Comparison of ENCODE assay signal across 32 cellular contexts in genomic region chr4:6375620-6376295, GRCh38.
"Had no signal": no experiment of that assay in that cellular context is flagged by ENCODE, and none has a peak within 500 bp of the region (broad histone marks: within the 10 kb centered on the region; RNA-seq: fewer than 3 reads in every experiment).

No MANE protein-coding gene starts in this region.

- H3K4me3 ChIP-seq: body of pancreas, coronary artery, dorsolateral prefrontal cortex had no signal

- H3K27ac Mint-ChIP-seq: activated CD4-positive, alpha-beta memory T cell treated with anti-CD3 and anti-CD28 coated beads for 36 hours; activated CD4-positive, alpha-beta T cell treated with anti-CD3 and anti-CD28 coated beads for 36 hours; activated CD4-positive, alpha-beta T cell treated with anti-CD3 and anti-CD28 coated beads, Interleukin-2, amount 10 ng/mL, durations not matched to agents 24 days and 14 days; activated CD8-positive, alpha-beta memory T cell treated with anti-CD3 and anti-CD28 coated beads, Interleukin-2, amount 10 ng/mL, durations not matched to agents 7 days and 5 days; activated CD8-positive, alpha-beta T cell treated with anti-CD3 and anti-CD28 coated beads, Interleukin-2, amount 10 ng/mL, durations not matched to agents 7 days and 5 days; activated naive CD4-positive, alpha-beta T cell treated with anti-CD3 and anti-CD28 coated beads, Interleukin-2, amount 10 ng/mL, durations not matched to agents 7 days and 5 days; activated naive CD8-positive, alpha-beta T cell treated with anti-CD3 and anti-CD28 coated beads, Interleukin-2, amount 10 ng/mL, durations not matched to agents 7 days and 5 days; activated T-helper 1 cell treated with anti-CD3 and anti-CD28 coated beads, Interleukin-12 subunit alpha, Interleukin-12 subunit beta, Interleukin-2, Interleukin-4 antibody, amounts not matched to agents 30 ng/mL and 10 ng/mL and 1 ng/mL, durations not matched to agents 14 hours and 24 hours and 36 hours; activated T-helper 2 cell treated with anti-CD3 and anti-CD28 coated beads, Interferon-gamma antibody, Interleukin-2, Interleukin-4, amounts not matched to agents 10 μg/mL and 5 μg/mL and 100 μg/mL, durations not matched to agents 14 hours and 24 hours and 36 hours; dendritic cell treated with granulocyte-macrophage colony-stimulating factor and Interleukin-4, amounts not matched to agents 40 ng/mL and 50 ng/mL, for 4 days; endodermal cell had no signal

- DNase-seq: activated CD4-positive, alpha-beta memory T cell treated with anti-CD3 and anti-CD28 coated beads for 36 hours; activated CD4-positive, alpha-beta T cell treated with anti-CD3 and anti-CD28 coated beads for 36 hours; activated CD4-positive, alpha-beta T cell treated with anti-CD3 and anti-CD28 coated beads, Interleukin-2, amount 10 ng/mL, durations not matched to agents 24 days and 14 days; activated CD4-positive, CD25-positive, alpha-beta regulatory T cell; activated CD4-positive, CD25-positive, alpha-beta regulatory T cell treated with anti-CD3 and anti-CD28 coated beads, Interleukin-2, amount 50 U/mL, for 72 hours; activated CD8-positive, alpha-beta memory T cell treated with anti-CD3 and anti-CD28 coated beads, Interleukin-2, amount 10 ng/mL, durations not matched to agents 7 days and 5 days; activated CD8-positive, alpha-beta memory T cell treated with anti-CD3 and anti-CD28 coated beads, Interleukin-2, amount 50 U/mL, for 4 hours; activated CD8-positive, alpha-beta T cell treated with anti-CD3 and anti-CD28 coated beads, Interleukin-2, amount 10 ng/mL, durations not matched to agents 7 days and 5 days; activated gamma-delta T cell; activated naive CD4-positive, alpha-beta T cell; activated naive CD4-positive, alpha-beta T cell treated with anti-CD3 and anti-CD28 coated beads, Interleukin-2, amount 10 ng/mL, durations not matched to agents 7 days and 5 days; activated naive CD8-positive, alpha-beta T cell treated with anti-CD3 and anti-CD28 coated beads, Interleukin-2, amount 10 ng/mL, durations not matched to agents 7 days and 5 days; activated T-cell treated with anti-CD3 and anti-CD28 coated beads, Interleukin-2, amount 50 U/mL, for 1 hour; activated T-cell treated with anti-CD3 and anti-CD28 coated beads, Interleukin-2, amount 50 U/mL, for 48 hours; amniotic stem cell; anterior cingulate cortex; body of pancreas; central memory CD4-positive, alpha-beta T cell; cerebellar nuclear complex; effector memory CD4-positive, alpha-beta T cell; endodermal cell; foreskin fibroblast; glutamatergic neuron; T-helper 2 cell had no signal

- H3K9me3 ChIP-seq: body of pancreas had no signal

- H3K36me3 Mint-ChIP-seq: activated CD4-positive, alpha-beta memory T cell treated with anti-CD3 and anti-CD28 coated beads for 36 hours; activated CD8-positive, alpha-beta memory T cell treated with anti-CD3 and anti-CD28 coated beads, Interleukin-2, amount 10 ng/mL, durations not matched to agents 7 days and 5 days; activated naive CD4-positive, alpha-beta T cell treated with anti-CD3 and anti-CD28 coated beads, Interleukin-2, amount 10 ng/mL, durations not matched to agents 7 days and 5 days; activated naive CD4-positive, alpha-beta T cell treated with anti-CD3 and anti-CD28 coated beads, Interleukin-2, amount 50 U/mL, for 72 hours; activated naive CD8-positive, alpha-beta T cell treated with anti-CD3 and anti-CD28 coated beads, Interleukin-2, amount 10 ng/mL, durations not matched to agents 7 days and 5 days had no signal

- H3K27ac ChIP-seq: body of pancreas, coronary artery had no signal

- H3K4me3 Mint-ChIP-seq: activated CD4-positive, alpha-beta memory T cell treated with anti-CD3 and anti-CD28 coated beads for 36 hours; activated CD4-positive, alpha-beta T cell treated with anti-CD3 and anti-CD28 coated beads for 36 hours; activated CD4-positive, alpha-beta T cell treated with anti-CD3 and anti-CD28 coated beads, Interleukin-2, amount 10 ng/mL, durations not matched to agents 24 days and 14 days; activated CD8-positive, alpha-beta memory T cell treated with anti-CD3 and anti-CD28 coated beads, Interleukin-2, amount 10 ng/mL, durations not matched to agents 7 days and 5 days; activated CD8-positive, alpha-beta T cell treated with anti-CD3 and anti-CD28 coated beads, Interleukin-2, amount 10 ng/mL, durations not matched to agents 7 days and 5 days; activated naive CD4-positive, alpha-beta T cell treated with anti-CD3 and anti-CD28 coated beads, Interleukin-2, amount 10 ng/mL, durations not matched to agents 7 days and 5 days; activated naive CD8-positive, alpha-beta T cell treated with anti-CD3 and anti-CD28 coated beads, Interleukin-2, amount 10 ng/mL, durations not matched to agents 7 days and 5 days; activated T-helper 1 cell treated with anti-CD3 and anti-CD28 coated beads, Interleukin-12 subunit alpha, Interleukin-12 subunit beta, Interleukin-2, Interleukin-4 antibody, amounts not matched to agents 30 ng/mL and 10 ng/mL and 1 ng/mL, durations not matched to agents 14 hours and 24 hours and 36 hours; dendritic cell treated with granulocyte-macrophage colony-stimulating factor and Interleukin-4, amounts not matched to agents 40 ng/mL and 50 ng/mL, for 4 days; endodermal cell had no signal

- H3K27me3 ChIP-seq: body of pancreas, dorsolateral prefrontal cortex had no signal

- FAIRE-seq: frontal cortex had no signal

- H3K9me3 Mint-ChIP-seq: activated CD4-positive, alpha-beta memory T cell treated with anti-CD3 and anti-CD28 coated beads for 36 hours; activated CD4-positive, alpha-beta T cell treated with anti-CD3 and anti-CD28 coated beads, Interleukin-2, amount 10 ng/mL, durations not matched to agents 24 days and 14 days; activated naive CD4-positive, alpha-beta T cell treated with anti-CD3 and anti-CD28 coated beads, Interleukin-2, amount 10 ng/mL, durations not matched to agents 7 days and 5 days; activated naive CD4-positive, alpha-beta T cell treated with anti-CD3 and anti-CD28 coated beads, Interleukin-2, amount 50 U/mL, for 72 hours; activated naive CD8-positive, alpha-beta T cell treated with anti-CD3 and anti-CD28 coated beads, Interleukin-2, amount 10 ng/mL, durations not matched to agents 7 days and 5 days; activated T-helper 1 cell treated with anti-CD3 and anti-CD28 coated beads, Interleukin-12 subunit alpha, Interleukin-12 subunit beta, Interleukin-2, Interleukin-4 antibody, amounts not matched to agents 30 ng/mL and 10 ng/mL and 1 ng/mL, durations not matched to agents 14 hours and 24 hours and 36 hours; activated T-helper 2 cell treated with anti-CD3 and anti-CD28 coated beads, Interferon-gamma antibody, Interleukin-2, Interleukin-4, amounts not matched to agents 10 μg/mL and 5 μg/mL and 100 μg/mL, durations not matched to agents 14 hours and 24 hours and 36 hours; dendritic cell treated with granulocyte-macrophage colony-stimulating factor and Interleukin-4, amounts not matched to agents 40 ng/mL and 50 ng/mL, for 4 days; endodermal cell had no signal

- ATAC-seq: activated CD4-positive, alpha-beta T cell treated with anti-CD3 and anti-CD28 coated beads for 36 hours; activated CD8-positive, alpha-beta memory T cell treated with anti-CD3 and anti-CD28 coated beads, Interleukin-2, amount 10 ng/mL, durations not matched to agents 7 days and 5 days; activated CD8-positive, alpha-beta T cell treated with anti-CD3 and anti-CD28 coated beads, Interleukin-2, amount 10 ng/mL, durations not matched to agents 7 days and 5 days; activated naive CD4-positive, alpha-beta T cell treated with anti-CD3 and anti-CD28 coated beads, Interleukin-2, amount 50 U/mL, for 72 hours; body of pancreas; esophagus mucosa had no signal

- H3K4me1 Mint-ChIP-seq: activated CD4-positive, alpha-beta T cell treated with anti-CD3 and anti-CD28 coated beads for 36 hours; activated CD4-positive, alpha-beta T cell treated with anti-CD3 and anti-CD28 coated beads, Interleukin-2, amount 10 ng/mL, durations not matched to agents 24 days and 14 days; activated CD8-positive, alpha-beta memory T cell treated with anti-CD3 and anti-CD28 coated beads, Interleukin-2, amount 10 ng/mL, durations not matched to agents 7 days and 5 days; activated naive CD4-positive, alpha-beta T cell treated with anti-CD3 and anti-CD28 coated beads, Interleukin-2, amount 10 ng/mL, durations not matched to agents 7 days and 5 days; activated naive CD8-positive, alpha-beta T cell treated with anti-CD3 and anti-CD28 coated beads, Interleukin-2, amount 10 ng/mL, durations not matched to agents 7 days and 5 days; endodermal cell had no signal

- H3K4me1 ChIP-seq: body of pancreas had no signal
